Comparison of ENCODE assay signal across 13 cellular contexts in the genomic region with DNA sequence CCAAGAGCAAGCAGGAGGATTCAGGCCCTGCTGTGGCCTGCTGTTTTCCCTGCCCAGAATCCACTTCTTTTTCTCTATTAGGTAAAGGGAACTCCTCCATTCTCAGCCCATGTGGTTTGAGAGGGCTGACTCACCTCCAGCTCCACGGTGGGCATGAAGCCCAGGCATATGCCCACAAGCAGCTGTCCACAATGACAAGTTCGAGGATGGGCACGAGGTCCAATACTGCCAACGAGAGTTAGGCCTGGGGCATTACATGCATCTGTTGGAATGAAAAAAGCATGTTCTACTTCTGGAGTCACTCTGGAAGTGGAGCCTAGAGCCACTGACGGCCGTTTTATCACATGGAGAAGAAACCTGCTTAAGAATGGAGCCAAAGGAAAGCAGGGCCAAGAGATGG. TPM values are rescaled to one million over a fixed set of nuclear protein-coding genes. Genes with fewer than 3 reads are reported as not detected.
DNase-seq lines count a peak whose midpoint lies in the region; ATAC-seq and TF ChIP-seq lines count a peak whose summit lies in the region.
"Had no signal": no experiment of that assay in that cellular context is flagged by ENCODE, and none has a peak within 500 bp of the region (broad histone marks: within the 10 kb centered on the region; RNA-seq: fewer than 3 reads in every experiment).

No MANE protein-coding gene starts in this region.

- no peaks in the 10 kb centered on the region for H3K9me3 ChIP-seq in esophagus muscularis mucosa
- no peaks in the 10 kb centered on the region for H3K9me3 ChIP-seq in psoas muscle
- H3K9me3 ChIP-seq: heart right ventricle had no signal

- ATAC-seq in psoas muscle, result peak in 3 of 4 donors; percentile 72 to 83 (median 73)
- no peak for ATAC-seq in GM18907 (IDR thresholded peaks at IDR 0.05; ENCODE audit: unreplicated experiment)
- ATAC-seq in GM19324 (IDR thresholded peaks at IDR 0.05; ENCODE audit: low FRiP score, unreplicated experiment), result no peak
- no peak for ATAC-seq in HG02840 (IDR thresholded peaks at IDR 0.05; ENCODE audit: low FRiP score, unreplicated experiment)

- H3K36me3 ChIP-seq in esophagus muscularis mucosa (no peaks in the 10 kb centered on the region), psoas muscle (ENCODE audit: insufficient read depth in 1 of 2, low read depth in 1 of 2) (no peaks in the 10 kb centered on the region)
- H3K36me3 ChIP-seq: heart right ventricle had no signal

- no peak for TF ChIP-seq EP300 in esophagus muscularis mucosa (IDR thresholded peaks at IDR 0.05)

- H3K4me1 ChIP-seq in esophagus muscularis mucosa, result peaks cover 33 to 87% (median 82%) of the 10 kb centered on the region in 4 donors
- H3K4me1 ChIP-seq in psoas muscle, result peaks cover 16% of the 10 kb centered on the region

- WGBS in esophagus muscularis mucosa, result 17% methylated on average over 2 of the region's 6 CpGs
- WGBS in psoas muscle, 3 donors, result 24 to 37% (median 30%) methylated on average over 6 of the region's 6 CpGs

- intact Hi-C loops in esophagus muscularis mucosa (cut with DNase I), result no loop called here
- intact Hi-C loops in psoas muscle (cut with DNase I), result no loop called here

- TF ChIP-seq POLR2A in esophagus muscularis mucosa (IDR thresholded peaks at IDR 0.05; ENCODE audit: low read depth), result no peak

- TF ChIP-seq CTCF in esophagus muscularis mucosa (IDR thresholded peaks at IDR 0.05) (peak in 1 of 3 experiments; percentile 7), psoas muscle (IDR thresholded peaks at IDR 0.05) (no peak)

- H3K4me3 ChIP-seq in esophagus muscularis mucosa (no peak overlapping the region), psoas muscle (no peak overlapping the region)
- H3K4me3 ChIP-seq: heart right ventricle had no signal

- H3K27me3 ChIP-seq in esophagus muscularis mucosa, result no peaks in the 10 kb centered on the region
- no peaks in the 10 kb centered on the region for H3K27me3 ChIP-seq in psoas muscle (ENCODE audit: insufficient read depth in 3 of 3, low read length in 2 of 3)
- H3K27me3 ChIP-seq: heart right ventricle had no signal

- DNase-seq in Daoy (ENCODE audit: low read depth) (peak; percentile 97), RPMI7951 (ENCODE audit: low read depth) (peak; percentile 96), esophagus muscularis mucosa (ENCODE audit: extremely low spot score) (no peak), psoas muscle (no peak), NCI-H1694 (lab: John Stamatoyannopoulos, UW) (no peak)
- DNase-seq: activated T-cell treated with anti-CD3 and anti-CD28 coated beads, Interleukin-2, amount 50 U/mL, for 48 hours; heart right ventricle; NCI-H1694 treated with DMSO at 0.1 percent for 48 hours had no signal

- H3K27ac ChIP-seq in esophagus muscularis mucosa (replicated peaks in 1 of 4) (peak overlapping the region; percentile 80 to 87 (median 83)), psoas muscle (no peak overlapping the region)
- H3K27ac ChIP-seq: C4-2B, heart right ventricle had no signal

RNA-seq across cellular contexts. Expression of a gene that starts 20.1 kb away (rescaled TPM):
- 11.7 and 14.9 TPM in 2 replicates for total RNA-seq in Daoy (2014; rRNA removed; shearing (Covaris generic))
- total RNA-seq in RPMI7951 (2014; rRNA removed; shearing (Covaris generic)), result 0.49 and 1.4 TPM in 2 replicates
- total RNA-seq in esophagus muscularis mucosa, result 10 to 100 TPM; 35.8 to 70.2 (median 66.7) TPM
- total RNA-seq in psoas muscle, result 1 to 10 TPM; 1.2 to 2.3 (median 2.1) TPM
- 1 to 10 TPM in 2 of 3 donors, under 1 TPM in 1; 0.87 to 1.4 (median 1.1) TPM for polyA plus RNA-seq in psoas muscle

RNA-seq across cellular contexts. Expression of a gene that starts 39.6 kb away (rescaled TPM):
- not detected in 2 replicates for total RNA-seq in Daoy (2014; rRNA removed; shearing (Covaris generic))
- not detected in 2 replicates for total RNA-seq in RPMI7951 (2014; rRNA removed; shearing (Covaris generic))
- total RNA-seq in esophagus muscularis mucosa, result not detected
- not detected for total RNA-seq in psoas muscle
- not detected for polyA plus RNA-seq in psoas muscle
- total RNA-seq: heart right ventricle, mononuclear cell had no signal
- polyA plus RNA-seq: heart right ventricle had no signal

Comparison
In these comparisons a context has a peak if more than half of its experiments do, and no peak if none do; other contexts are left out.
1. DNase-seq: peak in Daoy (single experiment) and RPMI7951 (single experiment); none in esophagus muscularis mucosa (single experiment), psoas muscle (0 of 2) and NCI-H1694 (single experiment).
2. ATAC-seq: peak in psoas muscle (3 of 4); none in GM18907 (single experiment), GM19324 (single experiment) and HG02840 (single experiment).